ENCODE assay signal across 10 cellular contexts in genomic region chr4:24973471-24974251, GRCh38. TPM values are rescaled to one million over a fixed set of nuclear protein-coding genes. Genes with fewer than 3 reads are reported as not detected.
DNase-seq lines count a peak whose midpoint lies in the region; ATAC-seq, FAIRE-seq and TF ChIP-seq lines count a peak whose summit lies in the region.
"Had no signal": no experiment of that assay in that cellular context is flagged by ENCODE, and none has a peak within 500 bp of the region (broad histone marks: within the 10 kb centered on the region; RNA-seq: fewer than 3 reads in every experiment).

No MANE protein-coding gene starts in this region.

- WGBS in endodermal cell (ENCODE audit: insufficient coverage in 1 of 2, insufficient read length in 1 of 2), 2 experiments, result 89 to 92% methylated on average over 20 to 21 of the region's 21 CpGs

- H3K4me3 ChIP-seq in endodermal cell (ENCODE audit: low read length), result no peak overlapping the region
- H3K4me3 ChIP-seq in naive thymus-derived CD4-positive, alpha-beta T cell (ENCODE audit: low read length), result no peak overlapping the region
- H3K4me3 ChIP-seq: uterus had no signal

- no peak for TF ChIP-seq CTCF in endodermal cell (conservative IDR thresholded peaks at IDR 0.05)

- no peaks in the 10 kb centered on the region for H3K36me3 ChIP-seq in endodermal cell (ENCODE audit: control insufficient read depth, insufficient read depth, low read length)
- no peaks in the 10 kb centered on the region for H3K36me3 ChIP-seq in naive thymus-derived CD4-positive, alpha-beta T cell (ENCODE audit: control insufficient read depth in 2 of 3, insufficient read depth in 3 of 3, low read length in 3 of 3)
- H3K36me3 ChIP-seq: uterus had no signal

- no peak overlapping the region for H3K27ac ChIP-seq in endodermal cell (ENCODE audit: low read depth, low read length)
- no peak overlapping the region for H3K27ac ChIP-seq in naive thymus-derived CD4-positive, alpha-beta T cell (ENCODE audit: low read depth, low read length)
- H3K27ac ChIP-seq: uterus had no signal

- H3K27ac Mint-ChIP-seq in endodermal cell, result no peak overlapping the region
- no peak overlapping the region for H3K27ac Mint-ChIP-seq in naive thymus-derived CD4-positive, alpha-beta T cell

- peaks cover 6% of the 10 kb centered on the region for H3K4me1 Mint-ChIP-seq in endodermal cell
- H3K4me1 Mint-ChIP-seq in naive thymus-derived CD4-positive, alpha-beta T cell, result peaks cover 0 to 5% (median 0%) of the 10 kb centered on the region in 7 donors

- peak; percentile 39 for ATAC-seq in naive thymus-derived CD4-positive, alpha-beta T cell
- ATAC-seq in HG03432 (IDR thresholded peaks at IDR 0.05; ENCODE audit: unreplicated experiment) (no peak), HG02588 (IDR thresholded peaks at IDR 0.05; ENCODE audit: unreplicated experiment) (no peak)
- ATAC-seq in activated CD4-positive, CD25-positive, alpha-beta regulatory T cell treated with anti-CD3 and anti-CD28 coated beads, Interleukin-2, amount 50 U/mL, for 24 hours, result no peak

- FAIRE-seq in GM12891 (lab: Jason Lieb, UNC), result no peak
- FAIRE-seq: G401.6 had no signal

- no peaks in the 10 kb centered on the region for H3K36me3 Mint-ChIP-seq in endodermal cell (ENCODE audit: low read depth)
- H3K36me3 Mint-ChIP-seq in naive thymus-derived CD4-positive, alpha-beta T cell, result no peaks in the 10 kb centered on the region

- POLR2A ChIA-PET in naive thymus-derived CD4-positive, alpha-beta T cell (lab: Charles Lee), result interaction anchor here (0.6 kb wide), 1 partner anchor 460 kb away, joined by 3 read pairs; no protein-coding TSS in a partner anchor

- intact Hi-C loops in naive thymus-derived CD4-positive, alpha-beta T cell (cut with micrococcal nuclease), result no loop called here

- H3K9ac ChIP-seq in endodermal cell (ENCODE audit: extremely low read depth, low read length, poor library complexity, severe bottlenecking), result no peak overlapping the region

- H3K4me3 Mint-ChIP-seq in endodermal cell, result no peak overlapping the region
- no peak overlapping the region for H3K4me3 Mint-ChIP-seq in naive thymus-derived CD4-positive, alpha-beta T cell

- H3K27me3 ChIP-seq in endodermal cell (ENCODE audit: control insufficient read depth, insufficient read depth, low read length, poor library complexity, severe bottlenecking), result no peaks in the 10 kb centered on the region
- no peaks in the 10 kb centered on the region for H3K27me3 ChIP-seq in naive thymus-derived CD4-positive, alpha-beta T cell (ENCODE audit: control insufficient read depth in 2 of 2, insufficient read depth in 2 of 2, low read length in 2 of 2)
- H3K27me3 ChIP-seq: uterus had no signal

- TF ChIP-seq POLR2A in GM12891 (IDR thresholded peaks at IDR 0.05; ENCODE audit: low read depth, low read length), result no peak

- H3K9me3 Mint-ChIP-seq in endodermal cell, result no peaks in the 10 kb centered on the region
- peaks cover 0 to 2% (median 0%) of the 10 kb centered on the region in 11 donors for H3K9me3 Mint-ChIP-seq in naive thymus-derived CD4-positive, alpha-beta T cell

- no peaks in the 10 kb centered on the region for H3K4me1 ChIP-seq in endodermal cell (ENCODE audit: control insufficient read depth, insufficient read depth, low read length)
- H3K4me1 ChIP-seq in naive thymus-derived CD4-positive, alpha-beta T cell (ENCODE audit: control insufficient read depth in 2 of 2, insufficient read depth in 2 of 2, low read length in 2 of 2), result no peaks in the 10 kb centered on the region
- H3K4me1 ChIP-seq: uterus had no signal

- CTCF ChIA-PET in naive thymus-derived CD4-positive, alpha-beta T cell (lab: Charles Lee), result no interaction called here

- H3K9me3 ChIP-seq in endodermal cell (ENCODE audit: control insufficient read depth, low read length), result no peaks in the 10 kb centered on the region
- H3K9me3 ChIP-seq in naive thymus-derived CD4-positive, alpha-beta T cell (ENCODE audit: control insufficient read depth in 2 of 3, low read length in 3 of 3), result no peaks in the 10 kb centered on the region
- H3K9me3 ChIP-seq: uterus had no signal

- peaks cover 21% of the 10 kb centered on the region for H3K27me3 Mint-ChIP-seq in endodermal cell (ENCODE audit: insufficient read depth)
- H3K27me3 Mint-ChIP-seq in naive thymus-derived CD4-positive, alpha-beta T cell, result peaks cover 9 to 44% (median 28%) of the 10 kb centered on the region in 5 donors

- DNase-seq in CD1c-positive myeloid dendritic cell (ENCODE audit: extremely low spot score), result peak; percentile 73
- peak; percentile 55 for DNase-seq in NCI-H2029 (lab: John Stamatoyannopoulos, UW)
- peak; percentile 45 for DNase-seq in endodermal cell
- no peak for DNase-seq in naive thymus-derived CD4-positive, alpha-beta T cell
- DNase-seq in GM12891 (ENCODE audit: insufficient read length, low spot score), result no peak
- DNase-seq: uterus had no signal

TF ChIP-seq in GM12891, 5 proteins besides CTCF, POLR2A, EP300 and RAD21:
- TF ChIP-seq POLR2AphosphoS5 (IDR thresholded peaks at IDR 0.05; ENCODE audit: low read depth, low read length) (no peak), TAF1 (IDR thresholded peaks at IDR 0.05; ENCODE audit: low read depth, low read length) (no peak), SPI1 (IDR thresholded peaks at IDR 0.05; ENCODE audit: low read depth, low read length) (no peak), PAX5 (IDR thresholded peaks at IDR 0.05; ENCODE audit: insufficient read depth, low read length, severe bottlenecking) (no peak), POU2F2 (IDR thresholded peaks at IDR 0.05; ENCODE audit: low read depth, low read length) (no peak)

RNA-seq across cellular contexts. Expression of gene LGI2, which starts 57.1 kb away (rescaled TPM):
- 10 to 100 TPM in 1 of 2 donors, 1 to 10 TPM in 1; 6.5 to 15.9 TPM for total RNA-seq in endodermal cell
- 5.1 TPM for polyA plus RNA-seq in endodermal cell (2013, experiment 1 of 2)
- 3.7 TPM for polyA plus RNA-seq in endodermal cell (2013, experiment 2 of 2)
- not detected for total RNA-seq in naive thymus-derived CD4-positive, alpha-beta T cell
- not detected for polyA plus RNA-seq in naive thymus-derived CD4-positive, alpha-beta T cell
- polyA plus RNA-seq in GM12891 (2012; ENCODE audit: low read depth, missing spikeins), result not detected

Comparison
In these comparisons a context has a peak if more than half of its experiments do, and no peak if none do; other contexts are left out.
1. DNase-seq: peak in CD1c-positive myeloid dendritic cell (single experiment), NCI-H2029 (single experiment) and endodermal cell (single experiment); none in naive thymus-derived CD4-positive, alpha-beta T cell (0 of 9) and GM12891 (single experiment).
2. RNA of gene LGI2, which starts 57.1 kb away (total RNA-seq): 6.5 to 15.9 TPM in endodermal cell; not detected in naive thymus-derived CD4-positive, alpha-beta T cell; every median in the first group is over 4 times any median in the second.